Comparison of ENCODE assay signal across 24 cellular contexts in the genomic region with DNA sequence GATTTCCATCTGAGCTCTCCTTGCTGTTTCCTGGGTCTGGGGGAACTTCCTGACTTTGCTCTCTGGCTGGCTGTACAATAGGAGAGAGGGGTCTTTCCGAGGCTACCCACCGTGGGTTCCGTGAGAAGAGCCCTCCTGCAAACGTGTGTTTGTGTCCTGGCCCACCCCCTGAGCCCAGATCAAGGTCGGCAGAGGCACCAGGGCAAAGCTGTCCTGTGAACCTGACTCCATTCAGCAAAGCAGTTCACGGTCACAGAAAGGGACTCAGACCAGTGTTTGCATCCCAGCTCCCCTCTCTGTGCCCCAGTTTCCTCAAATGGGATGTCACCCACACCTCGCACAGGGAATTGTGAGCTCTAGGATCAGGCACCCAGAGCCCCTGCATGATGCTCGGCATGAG.
DNase-seq lines count a peak whose midpoint lies in the region; ATAC-seq, FAIRE-seq and TF ChIP-seq lines count a peak whose summit lies in the region.
"Had no signal": no experiment of that assay in that cellular context is flagged by ENCODE, and none has a peak within 500 bp of the region (broad histone marks: within the 10 kb centered on the region; RNA-seq: fewer than 3 reads in every experiment).

No MANE protein-coding gene starts in this region.

- FAIRE-seq in HepG2 (lab: Jason Lieb, UNC) = no peak
- FAIRE-seq: A549, GM12892, GM19239 had no signal

- DNase-seq in NT2/D1 (ENCODE audit: low read depth, low spot score) = no peak
- no peak for DNase-seq in HepG2 (ENCODE audit: low spot score)
- no peak for DNase-seq in neural progenitor cell (ENCODE audit: low spot score)
- DNase-seq in spleen = peak; percentile 65
- no peak for DNase-seq in GDM1 (lab: John Stamatoyannopoulos, UW)
- DNase-seq in superior temporal gyrus (ENCODE audit: extremely low spot score) = no peak
- no peak for DNase-seq in T-helper 1 cell
- DNase-seq: 8988T; ACHN; AML-193; BE2C; Calu3; CD4-positive, alpha-beta T cell; CD8-positive, alpha-beta memory T cell; COR-L47; DMS53; DMS79 treated with DMSO at 0.1 percent for 48 hours; HCEC 1CT had no signal

- CTCF ChIA-PET in HepG2 (lab: Yijun Ruan, JAX; ENCODE audit: low intra/inter-chr PET ratio, low total read pairs) = no interaction called here

- H3K4me2 ChIP-seq in HepG2 (ENCODE audit: low read depth, low read length) = peak overlapping the region; percentile 84
- H3K4me2 ChIP-seq in neural progenitor cell = peak overlapping the region; percentile 6
- H3K4me2 ChIP-seq: A549; BLaER1 treated with 17β-estradiol and CSF1 and Interleukin-3, amounts not matched to agents 10 nM and 100 nM; GM23338 had no signal

- H3K27me3 ChIP-seq in NT2/D1 (ENCODE audit: insufficient read depth, insufficient read length) (no peaks in the 10 kb centered on the region), HepG2 (ENCODE audit: control insufficient read depth in 1 of 2, insufficient read depth in 2 of 2, low read length in 2 of 2) (peaks cover 0 to 2% of the 10 kb centered on the region in 2 experiments; a peak in 2 of 5 replicates), neural progenitor cell (no peaks in the 10 kb centered on the region), spleen (replicated peaks in 1 of 7) (peaks cover 0 to 28% (median 0%) of the 10 kb centered on the region in 7 donors)
- H3K27me3 ChIP-seq: BE2C; BLaER1 treated with 17β-estradiol and CSF1 and Interleukin-3, amounts not matched to agents 10 nM and 100 nM had no signal

- no peak overlapping the region for H2AFZ ChIP-seq in HepG2 (ENCODE audit: low read length)
- no peak overlapping the region for H2AFZ ChIP-seq in neural progenitor cell (replicated peaks)
- H2AFZ ChIP-seq: GM23338 had no signal

- H3K27ac ChIP-seq in HepG2 (ENCODE audit: extremely low read length, insufficient read depth, low read length) = peak overlapping the region; percentile 39
- no peak overlapping the region for H3K27ac ChIP-seq in neural progenitor cell
- H3K27ac ChIP-seq in spleen = no peak overlapping the region
- H3K27ac ChIP-seq: A549; BLaER1 treated with 17β-estradiol and CSF1 and Interleukin-3, amounts not matched to agents 10 nM and 100 nM had no signal

- H3K4me3 Mint-ChIP-seq in neural progenitor cell = no peak overlapping the region
- H3K4me3 Mint-ChIP-seq: CD14-positive monocyte; CD4-positive, alpha-beta T cell; CD8-positive, alpha-beta memory T cell; GM23338 had no signal

- no TSS peak for BruUV-seq in HepG2 (replicated peaks; lab: Mats Ljungman, UMichigan)

- POLR2A ChIA-PET in HepG2 (lab: Yijun Ruan, JAX) = interaction anchor here (0.9 to 2.8 kb wide), 7 partner anchors 7 to 142 kb away, joined by 3 to 21 read pairs (median 6); no protein-coding TSS in a partner anchor

- in situ Hi-C loops in HepG2 (cut with HindIII; ENCODE audit: extremely low pct_ligation_motif_present, low pct_unique_long_range_greater_than_20kb) = no loop called here

- no peaks in the 10 kb centered on the region for H4K20me1 ChIP-seq in HepG2 (ENCODE audit: insufficient read depth, low read length)
- peaks cover 10% of the 10 kb centered on the region for H4K20me1 ChIP-seq in neural progenitor cell (ENCODE audit: low read depth)

- TF ChIP-seq POLR2A in HepG2 (IDR thresholded peaks at IDR 0.05; ENCODE audit: insufficient read depth in 1 of 2, low read depth in 2 of 2, low read length in 2 of 2) (peak in 1 of 2 experiments; percentile 48; a peak in 1 of 4 replicates), spleen (IDR thresholded peaks at IDR 0.05) (no peak)

- no peak for TF ChIP-seq CTCF in HepG2 (CRISPR knock-in tag; IDR thresholded peaks at IDR 0.05)
- no peak for TF ChIP-seq CTCF in neural progenitor cell (IDR thresholded peaks at IDR 0.05)
- TF ChIP-seq CTCF in spleen (IDR thresholded peaks at IDR 0.05 in 8 of 11, conservative IDR thresholded peaks at IDR 0.05 in 3 of 11) = no peak

- H3K4me3 ChIP-seq in NT2/D1 (ENCODE audit: insufficient read length, low read depth) = no peak overlapping the region
- peak overlapping the region; percentile 3 to 75 (median 52) for H3K4me3 ChIP-seq in HepG2 (replicated peaks in 1 of 3; ENCODE audit: insufficient read depth in 1 of 3, low read depth in 2 of 3, low read length in 3 of 3)
- no peak overlapping the region for H3K4me3 ChIP-seq in neural progenitor cell
- no peak overlapping the region for H3K4me3 ChIP-seq in spleen
- H3K4me3 ChIP-seq: A549; BLaER1 treated with 17β-estradiol and CSF1 and Interleukin-3, amounts not matched to agents 10 nM and 100 nM; GM23338 had no signal

- H3K9ac ChIP-seq in NT2/D1 (ENCODE audit: insufficient read length, low read depth) (peak overlapping the region; percentile 37), HepG2 (ENCODE audit: insufficient read depth, low read depth, low read length) (peak overlapping the region; percentile 65), neural progenitor cell (no peak overlapping the region)
- H3K9ac ChIP-seq: BLaER1 treated with 17β-estradiol and CSF1 and Interleukin-3, amounts not matched to agents 10 nM and 100 nM had no signal

- H3K36me3 ChIP-seq in NT2/D1 (ENCODE audit: insufficient read depth, insufficient read length, low read length) (no peaks in the 10 kb centered on the region), HepG2 (replicated peaks in 1 of 2; ENCODE audit: control insufficient read depth in 1 of 2, insufficient read depth in 2 of 2, low read length in 2 of 2) (no peaks in the 10 kb centered on the region), neural progenitor cell (no peaks in the 10 kb centered on the region), spleen (no peaks in the 10 kb centered on the region)
- H3K36me3 ChIP-seq: BE2C had no signal

- intact Hi-C loops in HepG2 (cut with micrococcal nuclease; ENCODE audit: unreplicated experiment) (loop anchor here (10.0 kb wide), 1 partner anchor 103 kb away; no protein-coding TSS in a partner anchor), spleen (cut with DNase I; ENCODE audit: low total_unique reads) (no loop called here)

- no peaks in the 10 kb centered on the region for H3K36me3 Mint-ChIP-seq in neural progenitor cell
- H3K36me3 Mint-ChIP-seq: CD14-positive monocyte; CD8-positive, alpha-beta memory T cell had no signal

- H3K27me3 Mint-ChIP-seq in neural progenitor cell (ENCODE audit: insufficient read depth, low read depth) = peaks cover 13% of the 10 kb centered on the region

- peak; percentile 58 for ATAC-seq in HepG2
- ATAC-seq: A549 had no signal

- 12% methylated on average over 8 of the region's 8 CpGs for WGBS in HepG2 (ENCODE audit: low lambda C conversion rate)
- 61 to 78% (median 62%) methylated on average over 8 of the region's 8 CpGs for WGBS in spleen, 5 donors

- peaks cover 13% of the 10 kb centered on the region for H3F3A ChIP-seq in neural progenitor cell (ENCODE audit: low read depth)

- H3K79me2 ChIP-seq in HepG2 (ENCODE audit: insufficient read depth, low read length) = peaks cover 2% of the 10 kb centered on the region
- H3K79me2 ChIP-seq in neural progenitor cell (ENCODE audit: low read depth) = no peaks in the 10 kb centered on the region

- H3K4me1 Mint-ChIP-seq in neural progenitor cell = peaks cover 42% of the 10 kb centered on the region
- H3K4me1 Mint-ChIP-seq: CD14-positive monocyte; CD8-positive, alpha-beta memory T cell had no signal

- peaks cover 41% of the 10 kb centered on the region for H3K4me1 ChIP-seq in NT2/D1 (ENCODE audit: insufficient read depth, insufficient read length)
- H3K4me1 ChIP-seq in HepG2 (ENCODE audit: insufficient read depth, low read length) = peaks cover 45% of the 10 kb centered on the region
- H3K4me1 ChIP-seq in neural progenitor cell = peaks cover 36% of the 10 kb centered on the region
- no peaks in the 10 kb centered on the region for H3K4me1 ChIP-seq in spleen
- H3K4me1 ChIP-seq: A549, BE2C had no signal

- peak overlapping the region; percentile 74 for H3K27ac Mint-ChIP-seq in neural progenitor cell
- H3K27ac Mint-ChIP-seq: CD4-positive, alpha-beta T cell; CD8-positive, alpha-beta memory T cell; GM23338 had no signal

- H3K9me3 ChIP-seq in NT2/D1 (ENCODE audit: insufficient read depth, low read length) = 0 out of 2 replicates have a peak, but pooled peaks cover 6% of the 10 kb centered on the region
- H3K9me3 ChIP-seq in HepG2 (ENCODE audit: low read length) = no peaks in the 10 kb centered on the region
- no peaks in the 10 kb centered on the region for H3K9me3 ChIP-seq in neural progenitor cell (ENCODE audit: low read depth)
- peaks cover 0 to 8% (median 0%) of the 10 kb centered on the region in 8 donors for H3K9me3 ChIP-seq in spleen
- H3K9me3 ChIP-seq: A549, BE2C had no signal

- TF ChIP-seq EP300 in HepG2 (IDR thresholded peaks at IDR 0.05; ENCODE audit: low read depth in 2 of 2, low read length in 2 of 2) (no peak), HepG2 (CRISPR knock-in tag; IDR thresholded peaks at IDR 0.05; ENCODE audit: borderline replicate concordance) (no peak)

- no peaks in the 10 kb centered on the region for H3K9me3 Mint-ChIP-seq in neural progenitor cell
- H3K9me3 Mint-ChIP-seq: CD4-positive, alpha-beta T cell had no signal

- TF ChIP-seq RAD21 in HepG2 (CRISPR knock-in tag; IDR thresholded peaks at IDR 0.05) = no peak

TF ChIP-seq in HepG2, 621 proteins besides CTCF, POLR2A, EP300 and RAD21 (continues in another document):
- TF ChIP-seq ZNF569 (CRISPR knock-in tag; IDR thresholded peaks at IDR 0.05; ENCODE audit: borderline replicate concordance) = no peak
- TF ChIP-seq SMAD3 (CRISPR knock-in tag; IDR thresholded peaks at IDR 0.05) = no peak
- TF ChIP-seq, protein P1, sequence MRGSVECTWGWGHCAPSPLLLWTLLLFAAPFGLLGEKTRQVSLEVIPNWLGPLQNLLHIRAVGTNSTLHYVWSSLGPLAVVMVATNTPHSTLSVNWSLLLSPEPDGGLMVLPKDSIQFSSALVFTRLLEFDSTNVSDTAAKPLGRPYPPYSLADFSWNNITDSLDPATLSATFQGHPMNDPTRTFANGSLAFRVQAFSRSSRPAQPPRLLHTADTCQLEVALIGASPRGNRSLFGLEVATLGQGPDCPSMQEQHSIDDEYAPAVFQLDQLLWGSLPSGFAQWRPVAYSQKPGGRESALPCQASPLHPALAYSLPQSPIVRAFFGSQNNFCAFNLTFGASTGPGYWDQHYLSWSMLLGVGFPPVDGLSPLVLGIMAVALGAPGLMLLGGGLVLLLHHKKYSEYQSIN (CRISPR knock-in tag; IDR thresholded peaks at IDR 0.05; ENCODE audit: borderline replicate concordance) = no peak
- no peak for TF ChIP-seq ZFP62 (CRISPR knock-in tag; IDR thresholded peaks at IDR 0.05)
- no peak for TF ChIP-seq NR3C1 (CRISPR knock-in tag; IDR thresholded peaks at IDR 0.05)
- no peak for TF ChIP-seq HNRNPH1 (optimal IDR thresholded peaks at IDR 0.05; ENCODE audit: low read depth, low read length)
- TF ChIP-seq HOXA7 (CRISPR knock-in tag; IDR thresholded peaks at IDR 0.05) = no peak
- TF ChIP-seq, protein P2, sequence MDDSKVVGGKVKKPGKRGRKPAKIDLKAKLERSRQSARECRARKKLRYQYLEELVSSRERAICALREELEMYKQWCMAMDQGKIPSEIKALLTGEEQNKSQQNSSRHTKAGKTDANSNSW (CRISPR knock-in tag; IDR thresholded peaks at IDR 0.05; ENCODE audit: borderline replicate concordance) = no peak

Comparison
In these comparisons a context has a peak if more than half of its experiments do, and no peak if none do; other contexts are left out.
1. H3K4me3 ChIP-seq: peak in HepG2 (3 of 3); none in NT2/D1 (single experiment), neural progenitor cell (single experiment) and spleen (0 of 8).